Comparison of ENCODE assay signal across 9 cellular contexts in genomic region chr2:106065268-106065982, GRCh38.
DNase-seq lines count a peak whose midpoint lies in the region; ATAC-seq and TF ChIP-seq lines count a peak whose summit lies in the region.
"Had no signal": no experiment of that assay in that cellular context is flagged by ENCODE, and none has a peak within 500 bp of the region (broad histone marks: within the 10 kb centered on the region; RNA-seq: fewer than 3 reads in every experiment).

No MANE protein-coding gene starts in this region.

- peak overlapping the region; percentile 70 to 77 (median 71) for H3K4me3 Mint-ChIP-seq in nephron
- no peak overlapping the region for H3K4me3 Mint-ChIP-seq in Calu3 (ENCODE audit: low read depth, unreplicated experiment)

- intact Hi-C loops in Right ventricle myocardium inferior (cut with DNase I), result no loop called here
- intact Hi-C loops in cardiac septum (cut with DNase I), result no loop called here
- intact Hi-C loops in uterus (cut with DNase I; ENCODE audit: low total_unique reads), result no loop called here
- intact Hi-C loops in Calu3 (cut with micrococcal nuclease; ENCODE audit: unreplicated experiment), result no loop called here

- H3K27ac ChIP-seq in foreskin keratinocyte (no peak overlapping the region), uterus (peak overlapping the region in 1 of 2 donors; percentile 28)

- peaks cover 47% of the 10 kb centered on the region for H3K27me3 ChIP-seq in foreskin keratinocyte
- no peaks in the 10 kb centered on the region for H3K27me3 ChIP-seq in uterus

- H3K4me1 Mint-ChIP-seq in nephron (peaks cover 56% of the 10 kb centered on the region), Calu3 (ENCODE audit: low read depth, unreplicated experiment) (no peaks in the 10 kb centered on the region)

- H3K4me3 ChIP-seq in uterus, result peak overlapping the region; percentile 29 to 33

- H3K27ac Mint-ChIP-seq in nephron (no peak overlapping the region), Calu3 (ENCODE audit: unreplicated experiment) (no peak overlapping the region)

- peak; percentile 56 for ATAC-seq in Right ventricle myocardium inferior
- peak; percentile 58 for ATAC-seq in foreskin keratinocyte
- ATAC-seq in HG02884 (IDR thresholded peaks at IDR 0.05; ENCODE audit: unreplicated experiment), result no peak

- TF ChIP-seq CTCF in foreskin keratinocyte (conservative IDR thresholded peaks at IDR 0.05) (no peak), nephron (IDR thresholded peaks at IDR 0.05; ENCODE audit: unreplicated experiment in 3 of 3) (no peak), uterus (IDR thresholded peaks at IDR 0.05) (no peak), Calu3 (IDR thresholded peaks at IDR 0.05; ENCODE audit: unreplicated experiment) (no peak)

- no peaks in the 10 kb centered on the region for H3K36me3 ChIP-seq in uterus

- H3K36me3 Mint-ChIP-seq in nephron (ENCODE audit: low read depth) (no peaks in the 10 kb centered on the region), Calu3 (ENCODE audit: insufficient read depth, unreplicated experiment) (no peaks in the 10 kb centered on the region)

- H3K27me3 Mint-ChIP-seq in nephron (ENCODE audit: low read depth) (peaks cover 36% of the 10 kb centered on the region), Calu3 (ENCODE audit: unreplicated experiment) (no peaks in the 10 kb centered on the region)

- H3K4me1 ChIP-seq in foreskin keratinocyte (no peaks in the 10 kb centered on the region), uterus (no peaks in the 10 kb centered on the region)

- no peaks in the 10 kb centered on the region for H3K9me3 ChIP-seq in uterus

- BruUV-seq in Calu3 (replicated peaks; lab: Mats Ljungman, UMichigan), result no TSS peak

- CTCF ChIA-PET in Calu3 (lab: Charles Lee), result no interaction called here

- DNase-seq in Right ventricle myocardium inferior (ENCODE audit: missing footprints) (no peak), cardiac septum (ENCODE audit: low spot score) (no peak), foreskin keratinocyte (no peak), uterus (peak in 1 of 2 donors; percentile 18), Calu3 (no peak), cortex of kidney (lab: John Stamatoyannopoulos, UW) (no peak)
- DNase-seq: foreskin melanocyte had no signal

- no peaks in the 10 kb centered on the region for H3K9me3 Mint-ChIP-seq in nephron
- H3K9me3 Mint-ChIP-seq in Calu3 (ENCODE audit: low read depth, unreplicated experiment), result no peaks in the 10 kb centered on the region

- no peak for TF ChIP-seq POLR2A in uterus (IDR thresholded peaks at IDR 0.05)
